19 cellular contexts compared by ENCODE assay signal in the genomic region with DNA sequence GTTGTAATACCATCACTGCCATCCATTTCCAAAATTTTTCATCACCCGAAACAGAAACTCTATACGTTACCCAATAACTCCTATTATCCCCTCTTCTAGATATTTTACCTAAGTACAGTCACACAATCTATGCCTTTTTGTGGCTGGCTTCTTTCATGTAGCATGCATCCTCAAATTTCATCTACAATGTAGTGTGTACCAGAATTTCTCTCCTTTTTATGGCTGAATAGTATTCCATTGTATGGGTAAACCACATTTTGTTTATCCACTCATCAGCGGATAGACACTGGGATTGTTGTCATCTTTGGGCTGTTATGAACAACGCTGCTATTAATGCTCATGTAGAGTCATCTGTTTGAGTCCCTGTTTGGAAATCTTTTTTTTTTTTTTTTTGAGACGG. TPM values are rescaled to one million over a fixed set of nuclear protein-coding genes. Genes with fewer than 3 reads are reported as not detected.
A peak's percentile ranks its signal among the peaks of the same experiment; 100 is the strongest.
DNase-seq lines count a peak whose midpoint lies in the region; ATAC-seq and TF ChIP-seq lines count a peak whose summit lies in the region.
"Had no signal": no experiment of that assay in that cellular context is flagged by ENCODE, and none has a peak within 500 bp of the region (broad histone marks: within the 10 kb centered on the region; RNA-seq: fewer than 3 reads in every experiment).

No MANE protein-coding gene starts in this region.

- H3K4me3 ChIP-seq in BLaER1 treated with 17β-estradiol and CSF1 and Interleukin-3, amounts not matched to agents 10 nM and 100 nM, result no peak overlapping the region
- H3K4me3 ChIP-seq in HEK293 (ENCODE audit: low read depth, low read length) (no peak overlapping the region), osteoblast (ENCODE audit: insufficient read depth, low read length) (no peak overlapping the region)
- H3K4me3 ChIP-seq: GM23338 had no signal

- no peak overlapping the region for H3K27ac Mint-ChIP-seq in activated CD8-positive, alpha-beta T cell treated with anti-CD3 and anti-CD28 coated beads, Interleukin-2, amount 10 ng/mL, durations not matched to agents 7 days and 5 days
- H3K27ac Mint-ChIP-seq in activated CD8-positive, alpha-beta T cell treated with anti-CD3 and anti-CD28 coated beads for 36 hours, result no peak overlapping the region
- H3K27ac Mint-ChIP-seq: B cell, GM23338, HFFc6 had no signal

- peaks cover 49% of the 10 kb centered on the region for H3K4me1 Mint-ChIP-seq in activated CD8-positive, alpha-beta T cell treated with anti-CD3 and anti-CD28 coated beads, Interleukin-2, amount 10 ng/mL, durations not matched to agents 7 days and 5 days (ENCODE audit: low read depth)
- H3K4me1 Mint-ChIP-seq in activated CD8-positive, alpha-beta T cell treated with anti-CD3 and anti-CD28 coated beads for 36 hours (ENCODE audit: low read depth), result peaks cover 29% of the 10 kb centered on the region

- H3K4me1 ChIP-seq in BLaER1 treated with 17β-estradiol and CSF1 and Interleukin-3, amounts not matched to agents 10 nM and 100 nM, result peaks cover 18 to 33% (median 28%) of the 10 kb centered on the region in 10 experiments
- H3K4me1 ChIP-seq in HEK293 (ENCODE audit: control insufficient read depth, insufficient read depth, low read length) (no peaks in the 10 kb centered on the region), osteoblast (ENCODE audit: insufficient read depth, low read length) (peaks cover 8% of the 10 kb centered on the region)

- 0 out of 22 replicates have a peak, but pooled peaks cover 0 to 2% (median 0%) of the 10 kb centered on the region in 11 experiments for H3K27me3 ChIP-seq in BLaER1 treated with 17β-estradiol and CSF1 and Interleukin-3, amounts not matched to agents 10 nM and 100 nM
- H3K27me3 ChIP-seq in osteoblast (ENCODE audit: insufficient read depth, low read length), result peaks cover 8% of the 10 kb centered on the region

- H3K9me3 Mint-ChIP-seq in activated CD8-positive, alpha-beta T cell treated with anti-CD3 and anti-CD28 coated beads, Interleukin-2, amount 10 ng/mL, durations not matched to agents 7 days and 5 days (ENCODE audit: insufficient read depth), result no peaks in the 10 kb centered on the region
- no peaks in the 10 kb centered on the region for H3K9me3 Mint-ChIP-seq in activated CD8-positive, alpha-beta T cell treated with anti-CD3 and anti-CD28 coated beads for 36 hours

- no peak overlapping the region for H3K9ac ChIP-seq in BLaER1 treated with 17β-estradiol and CSF1 and Interleukin-3, amounts not matched to agents 10 nM and 100 nM

- no peak for ATAC-seq in activated CD8-positive, alpha-beta T cell treated with anti-CD3 and anti-CD28 coated beads, Interleukin-2, amount 10 ng/mL, durations not matched to agents 7 days and 5 days
- no peak for ATAC-seq in activated CD8-positive, alpha-beta T cell treated with anti-CD3 and anti-CD28 coated beads for 36 hours
- no peak for ATAC-seq in GM18520 (IDR thresholded peaks at IDR 0.05; ENCODE audit: unreplicated experiment)
- ATAC-seq: GM23338 had no signal

- peaks cover 13% of the 10 kb centered on the region for H3K27me3 Mint-ChIP-seq in activated CD8-positive, alpha-beta T cell treated with anti-CD3 and anti-CD28 coated beads, Interleukin-2, amount 10 ng/mL, durations not matched to agents 7 days and 5 days (ENCODE audit: low read depth)
- peaks cover 20% of the 10 kb centered on the region for H3K27me3 Mint-ChIP-seq in activated CD8-positive, alpha-beta T cell treated with anti-CD3 and anti-CD28 coated beads for 36 hours

- DNase-seq in activated CD8-positive, alpha-beta T cell treated with anti-CD3 and anti-CD28 coated beads, Interleukin-2, amount 10 ng/mL, durations not matched to agents 7 days and 5 days, result no peak
- DNase-seq in activated CD8-positive, alpha-beta T cell treated with anti-CD3 and anti-CD28 coated beads for 36 hours, result no peak
- DNase-seq in osteoblast (ENCODE audit: insufficient read length, low spot score, missing footprints) (peak; percentile 13), NAMALWA (ENCODE audit: low spot score) (no peak)
- DNase-seq: DMS153, DMS79, GF-D8, HCEC 1CT, HFFc6 had no signal

- H3K4me3 Mint-ChIP-seq in activated CD8-positive, alpha-beta T cell treated with anti-CD3 and anti-CD28 coated beads, Interleukin-2, amount 10 ng/mL, durations not matched to agents 7 days and 5 days, result peak overlapping the region; percentile 37
- H3K4me3 Mint-ChIP-seq in activated CD8-positive, alpha-beta T cell treated with anti-CD3 and anti-CD28 coated beads for 36 hours, result no peak overlapping the region
- H3K4me3 Mint-ChIP-seq: B cell, GM23338, HFFc6 had no signal

- H3K27ac ChIP-seq in BLaER1 treated with 17β-estradiol and CSF1 and Interleukin-3, amounts not matched to agents 10 nM and 100 nM, result no peak overlapping the region
- no peak overlapping the region for H3K27ac ChIP-seq in HEK293 (ENCODE audit: extremely low read depth, low read depth, low read length)
- no peak overlapping the region for H3K27ac ChIP-seq in osteoblast (ENCODE audit: low read depth, low read length)
- H3K27ac ChIP-seq: C4-2B, HL-60 had no signal

- POLR2A ChIA-PET in activated CD8-positive, alpha-beta T cell treated with anti-CD3 and anti-CD28 coated beads, Interleukin-2, amount 10 ng/mL, durations not matched to agents 7 days and 5 days (lab: Charles Lee), result no interaction called here
- POLR2A ChIA-PET in activated CD8-positive, alpha-beta T cell treated with anti-CD3 and anti-CD28 coated beads for 36 hours (lab: Charles Lee), result no interaction called here
- POLR2A ChIA-PET in HEK293 (lab: Yijun Ruan, JAX), result no interaction called here

- H2AFZ ChIP-seq in osteoblast (ENCODE audit: low read length), result no peak overlapping the region
- H2AFZ ChIP-seq: GM23338 had no signal

- intact Hi-C loops in activated CD8-positive, alpha-beta T cell treated with anti-CD3 and anti-CD28 coated beads for 36 hours (cut with micrococcal nuclease), result no loop called here

- H3K4me2 ChIP-seq in BLaER1 treated with 17β-estradiol and CSF1 and Interleukin-3, amounts not matched to agents 10 nM and 100 nM, result peak overlapping the region in 10 of 11 experiments; percentile 28 to 74 (median 64); a peak in 19 of 22 replicates
- no peak overlapping the region for H3K4me2 ChIP-seq in osteoblast (ENCODE audit: insufficient read depth, low read length)
- H3K4me2 ChIP-seq: GM23338 had no signal

- H3K79me2 ChIP-seq in osteoblast (ENCODE audit: insufficient read depth, low read length), result no peaks in the 10 kb centered on the region

- no peak for TF ChIP-seq CTCF in activated CD8-positive, alpha-beta T cell treated with anti-CD3 and anti-CD28 coated beads for 36 hours (IDR thresholded peaks at IDR 0.05)
- TF ChIP-seq CTCF in HEK293 (tag by site-specific recombination; IDR thresholded peaks at IDR 0.05) (no peak), osteoblast (IDR thresholded peaks at IDR 0.05; ENCODE audit: extremely low read depth, low read depth, low read length) (no peak)

- peaks cover 8% of the 10 kb centered on the region for H3K36me3 Mint-ChIP-seq in activated CD8-positive, alpha-beta T cell treated with anti-CD3 and anti-CD28 coated beads, Interleukin-2, amount 10 ng/mL, durations not matched to agents 7 days and 5 days (ENCODE audit: low read depth)
- H3K36me3 Mint-ChIP-seq in activated CD8-positive, alpha-beta T cell treated with anti-CD3 and anti-CD28 coated beads for 36 hours (ENCODE audit: low read depth), result peaks cover 2% of the 10 kb centered on the region

- H3K36me3 ChIP-seq in BLaER1 treated with 17β-estradiol and CSF1 and Interleukin-3, amounts not matched to agents 10 nM and 100 nM, result no peaks in the 10 kb centered on the region
- no peaks in the 10 kb centered on the region for H3K36me3 ChIP-seq in HEK293 (ENCODE audit: control insufficient read depth in 2 of 2, insufficient read depth in 1 of 2, low read length in 2 of 2)
- no peaks in the 10 kb centered on the region for H3K36me3 ChIP-seq in osteoblast (ENCODE audit: insufficient read depth, low read length)

- peaks cover 0 to 4% (median 0%) of the 10 kb centered on the region in 11 experiments; a peak in 2 of 22 replicates for H4K20me1 ChIP-seq in BLaER1 treated with 17β-estradiol and CSF1 and Interleukin-3, amounts not matched to agents 10 nM and 100 nM
- H4K20me1 ChIP-seq in osteoblast (ENCODE audit: insufficient read depth, low read length), result no peaks in the 10 kb centered on the region

- CTCF ChIA-PET in activated CD8-positive, alpha-beta T cell treated with anti-CD3 and anti-CD28 coated beads, Interleukin-2, amount 10 ng/mL, durations not matched to agents 7 days and 5 days (lab: Charles Lee), result no interaction called here
- CTCF ChIA-PET in activated CD8-positive, alpha-beta T cell treated with anti-CD3 and anti-CD28 coated beads for 36 hours (lab: Charles Lee), result interaction anchor here (1.7 kb wide), 1 partner anchor 12 kb away, joined by 4 read pairs; no protein-coding TSS in a partner anchor
- CTCF ChIA-PET in HEK293 (lab: Yijun Ruan, JAX), result interaction anchor here (0.7 to 1.3 kb wide), 3 partner anchors 12 to 73 kb away, joined by 3 to 6 read pairs (median 3); no protein-coding TSS in a partner anchor

- no peaks in the 10 kb centered on the region for H3K9me3 ChIP-seq in BLaER1 treated with 17β-estradiol and CSF1 and Interleukin-3, amounts not matched to agents 10 nM and 100 nM (replicated peaks in 1 of 11)
- H3K9me3 ChIP-seq in HEK293 (ENCODE audit: control insufficient read depth, insufficient read depth, low read depth, low read length) (no peaks in the 10 kb centered on the region), osteoblast (ENCODE audit: low read depth, low read length) (no peaks in the 10 kb centered on the region)

TF ChIP-seq in HEK293, 187 proteins besides CTCF, POLR2A, EP300 and RAD21:
- TF ChIP-seq ZNF146 (tag by site-specific recombination; IDR thresholded peaks at IDR 0.05), result peak; percentile 90
- no peak for TF ChIP-seq ZNF239 (tag by site-specific recombination; IDR thresholded peaks at IDR 0.05)

RNA-seq across cellular contexts. Expression of a gene that starts 21.2 kb away (rescaled TPM):
- total RNA-seq in activated CD8-positive, alpha-beta T cell treated with anti-CD3 and anti-CD28 coated beads, Interleukin-2, amount 10 ng/mL, durations not matched to agents 7 days and 5 days, result 10 to 100 TPM; 37.4 to 39.7 TPM
- 10 to 100 TPM; 23.5 to 25.5 TPM for total RNA-seq in activated CD8-positive, alpha-beta T cell treated with anti-CD3 and anti-CD28 coated beads for 36 hours
- total RNA-seq in osteoblast, result 51.6 and 64.1 TPM in 2 replicates

RNA-seq across cellular contexts. Expression of a gene that starts 29.5 kb away (rescaled TPM):
- 10 to 100 TPM; 25.0 to 26.1 TPM for total RNA-seq in activated CD8-positive, alpha-beta T cell treated with anti-CD3 and anti-CD28 coated beads, Interleukin-2, amount 10 ng/mL, durations not matched to agents 7 days and 5 days
- 10 to 100 TPM; 21.5 to 22.0 TPM for total RNA-seq in activated CD8-positive, alpha-beta T cell treated with anti-CD3 and anti-CD28 coated beads for 36 hours
- total RNA-seq in osteoblast, result 242 and 281 TPM in 2 replicates

RNA-seq across cellular contexts. Expression of a gene that starts 46.2 kb away (rescaled TPM):
- not detected for total RNA-seq in activated CD8-positive, alpha-beta T cell treated with anti-CD3 and anti-CD28 coated beads, Interleukin-2, amount 10 ng/mL, durations not matched to agents 7 days and 5 days
- not detected for total RNA-seq in activated CD8-positive, alpha-beta T cell treated with anti-CD3 and anti-CD28 coated beads for 36 hours
- total RNA-seq in osteoblast, result not detected in 2 replicates
- total RNA-seq: B cell; CD4-positive, alpha-beta memory T cell; GM23338; HFFc6; HT1080 had no signal

RNA-seq across cellular contexts. Expression of a gene that starts 57.4 kb away (rescaled TPM):
- total RNA-seq in activated CD8-positive, alpha-beta T cell treated with anti-CD3 and anti-CD28 coated beads, Interleukin-2, amount 10 ng/mL, durations not matched to agents 7 days and 5 days, result not detected
- not detected for total RNA-seq in activated CD8-positive, alpha-beta T cell treated with anti-CD3 and anti-CD28 coated beads for 36 hours
- total RNA-seq in osteoblast, result not detected in 2 replicates
- total RNA-seq: A172; B cell; CD4-positive, alpha-beta memory T cell; GM23338; HFFc6; HT1080 had no signal
